ENCODE assay signal across 8 cellular contexts in genomic region chr10:87342249-87342703, GRCh38. TPM values are rescaled to one million over a fixed set of nuclear protein-coding genes. Genes with fewer than 3 reads are reported as not detected.
DNase-seq lines count a peak whose midpoint lies in the region; ATAC-seq and TF ChIP-seq lines count a peak whose summit lies in the region.
"Not testable (repeated sequence)": the region's sequence is repeated elsewhere in the genome, so short reads cannot be mapped to it uniquely, and the experiment has no call there.

No MANE protein-coding gene starts in this region.

- H3K4me1 ChIP-seq in adrenal gland (replicated peaks in 1 of 2) (peaks cover 0 to 10% of the 10 kb centered on the region in 2 donors), heart right ventricle (peaks cover 0 to 35% (median 20%) of the 10 kb centered on the region in 9 donors), tibial nerve (peaks cover 0 to 21% (median 0%) of the 10 kb centered on the region in 4 donors)

- CTCF ChIA-PET in T-cell (lab: Charles Lee): not testable (repeated sequence)

- H3K27me3 ChIP-seq in adrenal gland, heart right ventricle, tibial nerve: not testable (repeated sequence)

- intact Hi-C loops in adrenal gland (cut with DNase I); heart right ventricle (cut with DNase I): not testable (repeated sequence)

- peak overlapping the region; percentile 84 to 93 for H3K27ac Mint-ChIP-seq in T-cell

- not testable (repeated sequence) for H3K36me3 ChIP-seq in adrenal gland (replicated peaks in 1 of 2); heart right ventricle; tibial nerve

- H3K9me3 ChIP-seq in adrenal gland (replicated peaks in 1 of 3); heart right ventricle; tibial nerve: not testable (repeated sequence)

- 0 to 1% (median 1%) methylated on average over 6 to 40 of the region's 43 CpGs; no CpG with 5 or more reads in 1 of the 4 donors for WGBS in adrenal gland, 4 donors
- 0 to 1% methylated on average over 39 to 40 of the region's 43 CpGs for WGBS in heart right ventricle, 2 donors
- WGBS in tibial nerve, 2 donors: 0 to 4% methylated on average over 5 to 31 of the region's 43 CpGs

- H3K36me3 Mint-ChIP-seq in T-cell: not testable (repeated sequence)

- peak overlapping the region; percentile 53 to 96 (median 85) for H3K27ac ChIP-seq in adrenal gland
- peak overlapping the region; percentile 72 to 92 (median 88) for H3K27ac ChIP-seq in heart right ventricle
- H3K27ac ChIP-seq in tibial nerve: peak overlapping the region; percentile 81 to 91 (median 84)

- peak; percentile 61 to 83 for TF ChIP-seq POLR2A in adrenal gland (IDR thresholded peaks at IDR 0.05)
- TF ChIP-seq POLR2A in tibial nerve (IDR thresholded peaks at IDR 0.05): peak; percentile 26 to 29

- not testable (repeated sequence) for TF ChIP-seq CTCF in GM13977 (IDR thresholded peaks at IDR 0.05; ENCODE audit: extremely low read depth, insufficient read depth, missing control alignments); adrenal gland (IDR thresholded peaks at IDR 0.05); heart right ventricle (IDR thresholded peaks at IDR 0.05); tibial nerve (IDR thresholded peaks at IDR 0.05)

- POLR2A ChIA-PET in T-cell (lab: Charles Lee): not testable (repeated sequence)

- not testable (repeated sequence) for H3K27me3 Mint-ChIP-seq in T-cell

- H3K4me3 Mint-ChIP-seq in T-cell: peak overlapping the region; percentile 76 to 98 (median 89)

- peak; percentile 65 for DNase-seq in GM13977 (ENCODE audit: low spot score)
- DNase-seq in NCI-H1436 (lab: John Stamatoyannopoulos, UW): peak; percentile 83
- peak; percentile 27 to 83 (median 68) for DNase-seq in T-cell
- DNase-seq in adrenal gland: peak; percentile 86 to 96 (median 91)
- peak; percentile 90 to 95 for DNase-seq in heart right ventricle
- DNase-seq in pons (ENCODE audit: low spot score): peak; percentile 88
- peak; percentile 75 to 79 for DNase-seq in tibial nerve (ENCODE audit: low spot score in 2 of 2)

- TF ChIP-seq EP300 in tibial nerve (IDR thresholded peaks at IDR 0.05): not testable (repeated sequence)

- peaks cover 24 to 30% (median 24%) of the 10 kb centered on the region in 3 donors for H3K4me1 Mint-ChIP-seq in T-cell

- not testable (repeated sequence) for H3K9me3 Mint-ChIP-seq in T-cell

- H3K4me3 ChIP-seq in adrenal gland: peak overlapping the region in 2 of 4 donors; percentile 28 to 53
- peak overlapping the region; percentile 32 to 65 (median 63) for H3K4me3 ChIP-seq in heart right ventricle
- peak overlapping the region; percentile 46 to 63 (median 52) for H3K4me3 ChIP-seq in tibial nerve

- in situ Hi-C loops in GM13977 (cut with MboI; ENCODE audit: low pct_unique_long_range_greater_than_20kb, low sequenced_read_pairs, unreplicated experiment): not testable (repeated sequence)

- ATAC-seq in HG02852 (IDR thresholded peaks at IDR 0.05; ENCODE audit: unreplicated experiment) (peak; percentile 88), T-cell (replicated peaks in 1 of 4) (peak; percentile 84 to 87 (median 86)), heart right ventricle (peak; percentile 95 to 99 (median 97))

RNA-seq across cellular contexts. Expression of gene NUTM2D, which starts 15.3 kb away (rescaled TPM):
- total RNA-seq in T-cell (1 to 10 TPM; 2.9 to 5.5 (median 4.1) TPM), adrenal gland (1 to 10 TPM in 7 of 8 donors, under 1 TPM in 1; 0.95 to 7.4 (median 4.0) TPM), heart right ventricle (1 to 10 TPM; 3.1 to 7.7 (median 5.7) TPM), tibial nerve (1 to 10 TPM; 4.4 to 8.0 (median 6.5) TPM)
- polyA plus RNA-seq in adrenal gland (10 to 100 TPM in 1 of 3 donors, 1 to 10 TPM in 2; 1.6 to 34.2 (median 3.0) TPM), heart right ventricle (10 to 100 TPM in 1 of 2 donors, 1 to 10 TPM in 1; 1.1 to 14.6 TPM)
